In the genomic region with DNA sequence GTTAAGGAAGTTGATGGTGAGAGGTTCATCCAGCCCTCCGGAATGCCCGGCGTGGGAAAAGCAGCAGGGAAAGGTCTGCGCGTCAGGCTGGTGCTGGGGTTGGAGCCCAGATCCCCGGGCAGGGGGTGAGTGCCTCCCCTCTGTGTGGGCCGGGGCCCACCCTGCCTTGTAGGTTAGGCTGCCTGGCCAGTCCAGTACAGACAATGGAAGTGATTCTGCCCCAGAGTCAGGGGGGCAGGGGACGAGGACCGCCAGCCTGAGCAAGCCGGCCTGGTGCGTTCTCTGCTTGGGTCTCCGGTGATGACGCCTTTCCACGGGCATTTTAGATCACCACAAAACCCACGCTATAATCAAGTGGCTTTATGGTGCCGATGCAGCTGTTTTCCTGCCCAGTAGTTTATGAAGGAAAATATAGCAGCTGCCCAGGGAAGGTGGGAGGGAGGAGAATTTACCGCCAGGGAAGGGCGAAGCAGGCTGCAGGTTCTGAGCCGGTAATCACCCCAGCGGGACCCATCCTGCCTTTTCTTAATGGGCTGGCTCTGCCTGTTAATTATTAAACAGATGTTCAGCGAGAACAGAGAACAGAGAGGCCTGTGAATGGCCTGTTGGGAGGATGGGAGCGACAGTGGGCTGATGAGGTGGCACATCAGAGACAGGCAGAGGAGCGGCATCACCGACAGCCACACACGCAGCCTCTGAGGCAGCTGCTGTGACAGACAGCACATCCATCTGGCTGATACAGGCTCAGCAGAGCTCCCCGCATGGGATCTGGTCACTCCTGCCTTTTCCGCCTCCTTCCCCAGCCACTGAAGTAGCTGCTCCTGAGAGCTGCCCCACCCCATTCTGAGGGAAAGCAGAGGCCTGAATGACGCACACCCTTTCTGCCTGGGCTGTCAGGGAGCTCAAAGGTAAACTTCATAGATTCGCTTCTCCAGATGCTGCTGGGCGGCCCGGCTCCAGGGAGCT, we compare ENCODE assay signal across 1 cellular context.
TF ChIP-seq lines count a peak whose summit lies in the region.

No MANE protein-coding gene starts in this region.

TF ChIP-seq in GM23338, 12 proteins besides CTCF, POLR2A, EP300 and RAD21 (continued from another document):
- TF ChIP-seq, protein P1, sequence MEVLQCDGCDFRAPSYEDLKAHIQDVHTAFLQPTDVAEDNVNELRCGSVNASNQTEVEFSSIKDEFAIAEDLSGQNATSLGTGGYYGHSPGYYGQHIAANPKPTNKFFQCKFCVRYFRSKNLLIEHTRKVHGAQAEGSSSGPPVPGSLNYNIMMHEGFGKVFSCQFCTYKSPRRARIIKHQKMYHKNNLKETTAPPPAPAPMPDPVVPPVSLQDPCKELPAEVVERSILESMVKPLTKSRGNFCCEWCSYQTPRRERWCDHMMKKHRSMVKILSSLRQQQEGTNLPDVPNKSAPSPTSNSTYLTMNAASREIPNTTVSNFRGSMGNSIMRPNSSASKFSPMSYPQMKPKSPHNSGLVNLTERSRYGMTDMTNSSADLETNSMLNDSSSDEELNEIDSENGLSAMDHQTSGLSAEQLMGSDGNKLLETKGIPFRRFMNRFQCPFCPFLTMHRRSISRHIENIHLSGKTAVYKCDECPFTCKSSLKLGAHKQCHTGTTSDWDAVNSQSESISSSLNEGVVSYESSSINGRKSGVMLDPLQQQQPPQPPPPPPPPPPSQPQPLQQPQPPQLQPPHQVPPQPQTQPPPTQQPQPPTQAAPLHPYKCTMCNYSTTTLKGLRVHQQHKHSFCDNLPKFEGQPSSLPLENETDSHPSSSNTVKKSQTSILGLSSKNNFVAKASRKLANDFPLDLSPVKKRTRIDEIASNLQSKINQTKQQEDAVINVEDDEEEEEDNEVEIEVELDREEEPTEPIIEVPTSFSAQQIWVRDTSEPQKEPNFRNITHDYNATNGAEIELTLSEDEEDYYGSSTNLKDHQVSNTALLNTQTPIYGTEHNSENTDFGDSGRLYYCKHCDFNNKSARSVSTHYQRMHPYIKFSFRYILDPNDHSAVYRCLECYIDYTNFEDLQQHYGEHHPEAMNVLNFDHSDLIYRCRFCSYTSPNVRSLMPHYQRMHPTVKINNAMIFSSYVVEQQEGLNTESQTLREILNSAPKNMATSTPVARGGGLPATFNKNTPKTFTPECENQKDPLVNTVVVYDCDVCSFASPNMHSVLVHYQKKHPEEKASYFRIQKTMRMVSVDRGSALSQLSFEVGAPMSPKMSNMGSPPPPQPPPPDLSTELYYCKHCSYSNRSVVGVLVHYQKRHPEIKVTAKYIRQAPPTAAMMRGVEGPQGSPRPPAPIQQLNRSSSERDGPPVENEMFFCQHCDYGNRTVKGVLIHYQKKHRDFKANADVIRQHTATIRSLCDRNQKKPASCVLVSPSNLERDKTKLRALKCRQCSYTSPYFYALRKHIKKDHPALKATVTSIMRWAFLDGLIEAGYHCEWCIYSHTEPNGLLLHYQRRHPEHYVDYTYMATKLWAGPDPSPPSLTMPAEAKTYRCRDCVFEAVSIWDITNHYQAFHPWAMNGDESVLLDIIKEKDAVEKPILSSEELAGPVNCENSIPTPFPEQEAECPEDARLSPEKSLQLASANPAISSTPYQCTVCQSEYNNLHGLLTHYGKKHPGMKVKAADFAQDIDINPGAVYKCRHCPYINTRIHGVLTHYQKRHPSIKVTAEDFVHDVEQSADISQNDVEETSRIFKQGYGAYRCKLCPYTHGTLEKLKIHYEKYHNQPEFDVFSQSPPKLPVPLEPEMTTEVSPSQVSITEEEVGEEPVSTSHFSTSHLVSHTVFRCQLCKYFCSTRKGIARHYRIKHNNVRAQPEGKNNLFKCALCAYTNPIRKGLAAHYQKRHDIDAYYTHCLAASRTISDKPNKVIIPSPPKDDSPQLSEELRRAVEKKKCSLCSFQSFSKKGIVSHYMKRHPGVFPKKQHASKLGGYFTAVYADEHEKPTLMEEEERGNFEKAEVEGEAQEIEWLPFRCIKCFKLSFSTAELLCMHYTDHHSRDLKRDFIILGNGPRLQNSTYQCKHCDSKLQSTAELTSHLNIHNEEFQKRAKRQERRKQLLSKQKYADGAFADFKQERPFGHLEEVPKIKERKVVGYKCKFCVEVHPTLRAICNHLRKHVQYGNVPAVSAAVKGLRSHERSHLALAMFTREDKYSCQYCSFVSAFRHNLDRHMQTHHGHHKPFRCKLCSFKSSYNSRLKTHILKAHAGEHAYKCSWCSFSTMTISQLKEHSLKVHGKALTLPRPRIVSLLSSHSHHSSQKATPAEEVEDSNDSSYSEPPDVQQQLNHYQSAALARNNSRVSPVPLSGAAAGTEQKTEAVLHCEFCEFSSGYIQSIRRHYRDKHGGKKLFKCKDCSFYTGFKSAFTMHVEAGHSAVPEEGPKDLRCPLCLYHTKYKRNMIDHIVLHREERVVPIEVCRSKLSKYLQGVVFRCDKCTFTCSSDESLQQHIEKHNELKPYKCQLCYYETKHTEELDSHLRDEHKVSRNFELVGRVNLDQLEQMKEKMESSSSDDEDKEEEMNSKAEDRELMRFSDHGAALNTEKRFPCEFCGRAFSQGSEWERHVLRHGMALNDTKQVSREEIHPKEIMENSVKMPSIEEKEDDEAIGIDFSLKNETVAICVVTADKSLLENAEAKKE (CRISPR knock-in tag; IDR thresholded peaks at IDR 0.05): no peak
